ENCODE assay signal across 19 cellular contexts in the genomic region with DNA sequence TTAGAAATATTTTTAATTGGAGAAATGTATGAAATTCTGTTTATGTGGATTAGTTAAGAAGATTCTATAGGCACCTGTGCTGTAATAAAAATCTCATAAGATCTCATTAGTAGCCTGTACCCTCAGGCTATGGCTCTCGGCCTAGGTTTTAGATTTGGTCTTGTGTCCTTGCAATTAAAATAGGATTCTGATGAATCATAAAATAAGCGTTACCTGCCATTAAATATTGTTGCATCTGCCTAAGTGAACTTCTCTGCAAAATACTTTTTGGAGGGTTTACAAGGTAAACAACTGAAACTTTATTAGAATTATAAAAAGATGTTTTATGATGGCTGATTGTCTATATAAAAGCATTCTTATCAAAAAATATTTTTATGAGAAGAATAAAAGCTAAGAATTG.
"Had no signal": no experiment of that assay in that cellular context is flagged by ENCODE, and none has a peak within 500 bp of the region (broad histone marks: within the 10 kb centered on the region; RNA-seq: fewer than 3 reads in every experiment).

No MANE protein-coding gene starts in this region.

- H3K27ac ChIP-seq: coronary artery, dorsolateral prefrontal cortex, esophagus muscularis mucosa, foreskin keratinocyte, gastroesophageal sphincter, heart left ventricle, hepatocyte, left lung, lower lobe of right lung had no signal

- H3K27me3 ChIP-seq: esophagus muscularis mucosa, foreskin keratinocyte, gastroesophageal sphincter, heart left ventricle, hepatocyte, left lung had no signal

- H3K4me3 ChIP-seq: coronary artery, dorsolateral prefrontal cortex, esophagus muscularis mucosa, gastroesophageal sphincter, heart left ventricle, hepatocyte, left lung, lower lobe of right lung, mucosa of descending colon had no signal

- H3K36me3 ChIP-seq: esophagus muscularis mucosa, gastroesophageal sphincter, heart left ventricle, left lung, lower lobe of right lung had no signal

- DNase-seq: dermis blood vessel endothelial cell; dorsolateral prefrontal cortex; effector CD4-positive, alpha-beta T cell; effector memory CD4-positive, alpha-beta T cell; foreskin keratinocyte; heart left ventricle; hypothalamus; left cardiac atrium; left lung; left ventricle myocardium superior; lower lobe of right lung; mesenchymal stem cell; mucosa of descending colon; naive B cell; naive thymus-derived CD8-positive, alpha-beta T cell had no signal

- H3K4me1 ChIP-seq: esophagus muscularis mucosa, foreskin keratinocyte, gastroesophageal sphincter, heart left ventricle, left lung, lower lobe of right lung had no signal

- H3K9me3 ChIP-seq: esophagus muscularis mucosa, gastroesophageal sphincter, heart left ventricle, left lung, lower lobe of right lung, mucosa of descending colon had no signal
